ENCODE assay signal across 8 cellular contexts in genomic region chr5:98773464-98774191, GRCh38. TPM values are rescaled to one million over a fixed set of nuclear protein-coding genes. Genes with fewer than 3 reads are reported as not detected.
DNase-seq lines count a peak whose midpoint lies in the region; TF ChIP-seq lines count a peak whose summit lies in the region.

RGMB (plus strand) TSS chr5:98773663; CDS start chr5:98774071, 408 bp downstream.

- no peaks in the 10 kb centered on the region for H3K27me3 Mint-ChIP-seq in activated naive CD8-positive, alpha-beta T cell

- peak within 1 kb of the TSS; percentile 62 for H3K27ac ChIP-seq in SJSA1
- peak within 1 kb of the TSS; percentile 98 for H3K27ac ChIP-seq in suprapubic skin

- H3K27me3 ChIP-seq in H7 (ENCODE audit: control insufficient read depth, insufficient read depth, low read length) (peaks cover 22% of the 10 kb centered on the region), MG63 (no peaks in the 10 kb centered on the region), SJSA1 (replicated peaks) (no peaks in the 10 kb centered on the region), suprapubic skin (no peaks in the 10 kb centered on the region)

- peak in 1 of 2 donors; percentile 61 for TF ChIP-seq POLR2A in suprapubic skin (IDR thresholded peaks at IDR 0.05)

- no peak for TF ChIP-seq EP300 in suprapubic skin (IDR thresholded peaks at IDR 0.05)

- H3K9me3 Mint-ChIP-seq in activated naive CD8-positive, alpha-beta T cell (ENCODE audit: low read depth): no peaks in the 10 kb centered on the region

- H3K4me3 Mint-ChIP-seq in activated naive CD8-positive, alpha-beta T cell: peak within 1 kb of the TSS; percentile 94

- H3K9me3 ChIP-seq in ES-I3 (ENCODE audit: control insufficient read depth, insufficient read depth, low read length): no peaks in the 10 kb centered on the region
- H3K9me3 ChIP-seq in MG63: no peaks in the 10 kb centered on the region
- H3K9me3 ChIP-seq in SJSA1 (replicated peaks): no peaks in the 10 kb centered on the region
- no peaks in the 10 kb centered on the region for H3K9me3 ChIP-seq in suprapubic skin

- H3K9ac ChIP-seq in ES-I3 (ENCODE audit: low read depth, low read length): peak within 1 kb of the TSS; percentile 93

- H3K4me3 ChIP-seq in H7 (ENCODE audit: insufficient read depth, low read depth, low read length): peak within 1 kb of the TSS; percentile 78
- H3K4me3 ChIP-seq in MG63: peak within 1 kb of the TSS; percentile 77
- H3K4me3 ChIP-seq in SJSA1: peak within 1 kb of the TSS; percentile 83
- H3K4me3 ChIP-seq in suprapubic skin: peak within 1 kb of the TSS; percentile 98

- no peaks in the 10 kb centered on the region for H3K36me3 Mint-ChIP-seq in activated naive CD8-positive, alpha-beta T cell

- no peak for TF ChIP-seq CTCF in suprapubic skin (IDR thresholded peaks at IDR 0.05)

- WGBS in suprapubic skin: 2% methylated on average over 13 of the region's 84 CpGs

- H3K27ac Mint-ChIP-seq in activated naive CD8-positive, alpha-beta T cell: peak within 1 kb of the TSS; percentile 81

- H3K36me3 ChIP-seq in ES-I3 (ENCODE audit: insufficient read depth, low read length): peaks cover 8% of the 10 kb centered on the region; the same call in 1 of the 2 replicates
- H3K36me3 ChIP-seq in H7 (replicated peaks; ENCODE audit: control insufficient read depth, insufficient read depth, low read length): no peaks in the 10 kb centered on the region
- H3K36me3 ChIP-seq in MG63: peaks cover 15% of the 10 kb centered on the region; the same call in 1 of the 2 replicates
- peaks cover 27% of the 10 kb centered on the region for H3K36me3 ChIP-seq in SJSA1
- H3K36me3 ChIP-seq in suprapubic skin: no peaks in the 10 kb centered on the region

- DNase-seq in H7 (peak; percentile 97), MG63 (peak; percentile 100), SJSA1 (ENCODE audit: low read depth in 1 of 2, low spot score in 2 of 2) (peak; percentile 98 to 100), glomerular endothelial cell (ENCODE audit: extremely low read depth, low read depth, low spot score) (peak; percentile 84), occipital lobe (lab: John Stamatoyannopoulos, UW) (peak; percentile 99), suprapubic skin (ENCODE audit: low spot score in 2 of 2) (peak; percentile 99)

- peaks cover 64% of the 10 kb centered on the region for H3K4me1 Mint-ChIP-seq in activated naive CD8-positive, alpha-beta T cell (ENCODE audit: low read depth)

- H3K4me1 ChIP-seq in ES-I3 (ENCODE audit: insufficient read depth, low read length) (peaks cover 20% of the 10 kb centered on the region; the same call in 1 of the 2 replicates), SJSA1 (replicated peaks) (peaks cover 31% of the 10 kb centered on the region), suprapubic skin (peaks cover 65% of the 10 kb centered on the region)

RNA-seq across cellular contexts. Expression of gene RGMB, which starts in this region (rescaled TPM):
- 31.8 and 37.0 TPM in 2 replicates for total RNA-seq in H7 (2014; rRNA removed; shearing (Covaris generic))
- 4.7 and 6.8 TPM in 2 replicates for total RNA-seq in MG63 (2014; rRNA removed; shearing (Covaris generic); ENCODE audit: low replicate concordance)
- total RNA-seq in SJSA1 (2014; rRNA removed; shearing (Covaris generic)): 30.4 and 39.2 TPM in 2 replicates
- total RNA-seq in glomerular endothelial cell (60.1 and 75.4 TPM in 2 replicates), occipital lobe (51.9 TPM), suprapubic skin (10 to 100 TPM; 47.7 to 73.2 (median 70.8) TPM)

Comparison
In these comparisons a context has a peak if more than half of its experiments do, and no peak if none do; other contexts are left out.
1. Peak in every context shown above with its lines: DNase-seq, H3K4me3 ChIP-seq and H3K27ac ChIP-seq.